8 cellular contexts compared by ENCODE assay signal in the genomic region with DNA sequence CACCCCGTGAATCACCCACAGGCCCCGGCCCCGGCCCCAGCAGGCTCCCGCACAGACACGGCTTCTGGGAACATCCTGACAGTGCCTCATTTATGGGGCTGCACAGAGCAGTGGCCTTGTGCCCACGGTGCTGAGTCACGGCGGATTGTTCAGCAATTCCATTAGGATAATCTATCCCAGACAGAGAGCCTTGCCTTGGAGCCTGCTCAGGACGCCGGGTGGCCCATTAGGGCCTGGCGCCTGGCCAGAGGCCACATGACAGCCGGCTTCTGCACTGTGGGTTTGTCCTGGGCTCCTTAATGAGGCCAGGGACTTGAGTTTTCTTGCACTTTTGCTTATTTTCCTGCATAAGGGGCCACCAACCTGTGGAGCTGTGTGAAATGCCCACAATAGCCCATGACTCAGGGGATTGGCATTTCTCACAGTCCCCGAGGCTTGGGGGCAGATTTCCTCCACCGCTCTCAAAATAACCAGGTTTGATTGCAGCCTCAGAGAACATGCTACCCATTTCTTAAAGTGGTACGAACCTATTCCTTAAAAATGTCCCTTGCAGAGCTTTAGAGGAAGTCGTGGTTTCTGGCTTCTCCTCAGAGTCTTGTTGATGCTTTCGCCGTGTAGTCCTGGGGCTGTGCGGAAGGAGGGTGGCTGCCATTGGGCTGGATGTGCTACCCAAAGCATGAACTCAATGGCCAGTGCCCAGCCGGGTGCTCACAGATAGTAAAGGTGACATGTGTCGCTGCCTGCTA. TPM values are rescaled to one million over a fixed set of nuclear protein-coding genes. Genes with fewer than 3 reads are reported as not detected.
DNase-seq lines count a peak whose midpoint lies in the region; ATAC-seq and TF ChIP-seq lines count a peak whose summit lies in the region.

No MANE protein-coding gene starts in this region.

- peak overlapping the region; percentile 87 for H3K4me2 ChIP-seq in osteoblast (ENCODE audit: insufficient read depth, low read length)

- no peak for TF ChIP-seq EP300 in gastroesophageal sphincter (IDR thresholded peaks at IDR 0.05)

- CTCF ChIA-PET in Caco-2 (lab: Charles Lee): interaction anchor here (0.6 to 1.6 kb wide), 2 partner anchors 24 to 32 kb away, joined by 3 read pairs; no protein-coding TSS in a partner anchor

- no peaks in the 10 kb centered on the region for H3K79me2 ChIP-seq in osteoblast (ENCODE audit: insufficient read depth, low read length)

- H3K36me3 ChIP-seq in Caco-2 (ENCODE audit: control insufficient read depth, insufficient read depth, low read length) (no peaks in the 10 kb centered on the region), MG63 (peaks cover 3% of the 10 kb centered on the region), gastroesophageal sphincter (peaks cover 0 to 48% of the 10 kb centered on the region in 2 donors), osteoblast (ENCODE audit: insufficient read depth, low read length) (no peaks in the 10 kb centered on the region)

- POLR2A ChIA-PET in Caco-2 (lab: Charles Lee): no interaction called here

- H3K4me1 ChIP-seq in Caco-2 (peaks cover 10% of the 10 kb centered on the region), gastroesophageal sphincter (peaks cover 23 to 100% (median 53%) of the 10 kb centered on the region in 3 donors), osteoblast (ENCODE audit: insufficient read depth, low read length) (peaks cover 27% of the 10 kb centered on the region)

- ATAC-seq in gastroesophageal sphincter: peak; percentile 89
- no peak for ATAC-seq in GM18907 (IDR thresholded peaks at IDR 0.05; ENCODE audit: unreplicated experiment)

- H3K9me3 Mint-ChIP-seq in Caco-2 (ENCODE audit: unreplicated experiment) (no peaks in the 10 kb centered on the region), immature natural killer cell (no peaks in the 10 kb centered on the region)

- no peak overlapping the region for H3K4me3 ChIP-seq in Caco-2 (ENCODE audit: low read depth, low read length)
- peak overlapping the region; percentile 16; the same call in 1 of the 2 replicates for H3K4me3 ChIP-seq in MG63
- peak overlapping the region; percentile 3 to 34 for H3K4me3 ChIP-seq in gastroesophageal sphincter
- peak overlapping the region; percentile 59 for H3K4me3 ChIP-seq in osteoblast (ENCODE audit: insufficient read depth, low read length)

- no peaks in the 10 kb centered on the region for H3K27me3 ChIP-seq in Caco-2 (replicated peaks; ENCODE audit: control insufficient read depth, insufficient read depth, low read length)
- no peaks in the 10 kb centered on the region for H3K27me3 ChIP-seq in MG63
- H3K27me3 ChIP-seq in gastroesophageal sphincter: no peaks in the 10 kb centered on the region
- no peaks in the 10 kb centered on the region for H3K27me3 ChIP-seq in osteoblast (ENCODE audit: insufficient read depth, low read length)

- H3K27ac Mint-ChIP-seq in Caco-2 (ENCODE audit: unreplicated experiment) (peak overlapping the region; percentile 26), immature natural killer cell (no peak overlapping the region)

- peak overlapping the region; percentile 75 to 98 (median 97) for H3K27ac ChIP-seq in gastroesophageal sphincter
- H3K27ac ChIP-seq in osteoblast (ENCODE audit: low read depth, low read length): peak overlapping the region; percentile 82

- no peaks in the 10 kb centered on the region for H3K36me3 Mint-ChIP-seq in Caco-2 (ENCODE audit: insufficient read depth, unreplicated experiment)
- H3K36me3 Mint-ChIP-seq in immature natural killer cell: no peaks in the 10 kb centered on the region

- peak overlapping the region; percentile 93 for H2AFZ ChIP-seq in osteoblast (ENCODE audit: low read length)

- H3K4me3 Mint-ChIP-seq in Caco-2 (ENCODE audit: unreplicated experiment) (no peak overlapping the region), immature natural killer cell (no peak overlapping the region)

- no peaks in the 10 kb centered on the region for H4K20me1 ChIP-seq in osteoblast (ENCODE audit: insufficient read depth, low read length)

- no peak for TF ChIP-seq CTCF in Caco-2 (IDR thresholded peaks at IDR 0.05; ENCODE audit: insufficient read depth in 1 of 2, low read depth in 1 of 2, low read length in 1 of 2, severe bottlenecking in 1 of 2, unreplicated experiment in 1 of 2)
- TF ChIP-seq CTCF in gastroesophageal sphincter (IDR thresholded peaks at IDR 0.05): peak in 2 of 4 experiments; percentile 1 to 12
- TF ChIP-seq CTCF in osteoblast (IDR thresholded peaks at IDR 0.05; ENCODE audit: extremely low read depth, low read depth, low read length): no peak

- no peaks in the 10 kb centered on the region for H3K9me3 ChIP-seq in Caco-2
- no peaks in the 10 kb centered on the region for H3K9me3 ChIP-seq in MG63
- H3K9me3 ChIP-seq in gastroesophageal sphincter: no peaks in the 10 kb centered on the region
- no peaks in the 10 kb centered on the region for H3K9me3 ChIP-seq in osteoblast (ENCODE audit: low read depth, low read length)

- WGBS in gastroesophageal sphincter (ENCODE audit: low coverage in 1 of 2), 2 donors: 2 to 20% methylated on average over 1 to 6 of the region's 21 CpGs

- intact Hi-C loops in Caco-2 (cut with micrococcal nuclease; ENCODE audit: unreplicated experiment): no loop called here

- H3K4me1 Mint-ChIP-seq in Caco-2 (ENCODE audit: low read depth, unreplicated experiment): no peaks in the 10 kb centered on the region
- no peaks in the 10 kb centered on the region for H3K4me1 Mint-ChIP-seq in immature natural killer cell

- BruUV-seq in Caco-2 (replicated peaks; lab: Mats Ljungman, UMichigan): no TSS peak

- H3K27me3 Mint-ChIP-seq in Caco-2 (ENCODE audit: insufficient read depth, unreplicated experiment): no peaks in the 10 kb centered on the region
- peaks cover 0 to 2% (median 0%) of the 10 kb centered on the region in 3 donors for H3K27me3 Mint-ChIP-seq in immature natural killer cell (ENCODE audit: low read depth in 3 of 3)

- peak; percentile 6 to 47 for TF ChIP-seq POLR2A in gastroesophageal sphincter (IDR thresholded peaks at IDR 0.05)

- DNase-seq in Caco-2 (peak; percentile 15 to 41), MG63 (peak; percentile 99), UCSD-AML1 (lab: John Stamatoyannopoulos, UW; ENCODE audit: unreplicated experiment) (peak; percentile 43), osteoblast (ENCODE audit: insufficient read length, low spot score, missing footprints) (peak; percentile 96), immature natural killer cell (no peak)
- DNase-seq in activated CD4-positive, alpha-beta T cell treated with anti-CD3 and anti-CD28 coated beads for 1 hour: no peak

RNA-seq across cellular contexts. Expression of a gene that starts 19.0 kb away (rescaled TPM):
- total RNA-seq in Caco-2 (2022): 6.0 and 6.1 TPM in 2 replicates
- 2.5 and 7.4 TPM in 2 replicates for total RNA-seq in MG63 (2014; rRNA removed; shearing (Covaris generic); ENCODE audit: low replicate concordance)
- total RNA-seq in gastroesophageal sphincter: 1,000 to 10,000 TPM; 1,155 to 2,820 (median 1,765) TPM
- 4.0 and 4.4 TPM in 2 replicates for total RNA-seq in osteoblast
- not detected for polyA plus RNA-seq in immature natural killer cell

Comparison
In these comparisons a context has a peak if more than half of its experiments do, and no peak if none do; other contexts are left out.
1. DNase-seq: peak in Caco-2 (2 of 2), MG63 (single experiment), UCSD-AML1 (single experiment) and osteoblast (single experiment); none in activated CD4-positive, alpha-beta T cell treated with anti-CD3 and anti-CD28 coated beads for 1 hour (single experiment) and immature natural killer cell (0 of 3).
2. RNA of a gene that starts 19.0 kb away (total RNA-seq): 1,155 to 2,820 TPM in gastroesophageal sphincter; 6.0 to 6.1 TPM in Caco-2, 4.0 to 4.4 TPM in osteoblast and 2.5 to 7.4 TPM in MG63; every median in the first group is over 100 times any median in the second.